Comparison of ENCODE assay signal across 8 cellular contexts in the genomic region with DNA sequence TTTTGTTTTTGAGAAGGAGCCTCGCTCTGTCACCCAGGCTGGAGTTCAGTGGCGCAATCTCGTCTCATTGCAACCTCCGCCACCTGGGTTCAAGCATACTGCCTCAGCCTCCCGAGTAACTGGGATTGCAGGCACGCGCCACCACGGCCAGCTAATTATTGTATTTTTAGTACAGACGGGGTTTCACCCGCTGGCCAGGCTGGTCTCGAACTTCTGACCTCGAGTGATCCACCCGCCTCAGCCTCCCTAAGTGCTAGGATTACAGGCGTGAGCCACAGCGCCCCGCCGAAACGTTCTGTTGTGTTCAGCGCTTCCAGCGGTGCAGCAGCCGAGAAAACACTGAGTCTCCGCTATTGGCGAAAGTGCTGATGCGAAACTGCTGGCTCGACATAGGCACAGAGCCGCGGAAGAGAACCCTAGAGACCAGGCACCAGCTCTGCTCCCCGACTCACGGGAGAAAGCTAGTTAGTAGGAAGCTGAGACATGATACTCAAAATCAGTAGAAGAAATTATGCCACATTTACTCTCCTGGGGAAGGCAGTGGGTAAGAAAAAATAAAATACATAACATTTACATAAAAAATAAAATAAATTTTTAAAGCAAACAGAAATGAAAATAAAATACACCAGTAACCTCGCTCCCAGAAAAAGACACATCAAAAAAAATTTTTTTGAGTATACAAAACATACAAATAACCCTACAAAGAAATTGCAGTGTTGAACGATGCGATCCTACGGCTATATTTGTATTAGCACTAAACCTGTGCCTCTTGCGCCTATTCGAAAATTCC. TPM values are rescaled to one million over a fixed set of nuclear protein-coding genes. Genes with fewer than 3 reads are reported as not detected.
DNase-seq lines count a peak whose midpoint lies in the region; ATAC-seq and TF ChIP-seq lines count a peak whose summit lies in the region.

No MANE protein-coding gene starts in this region.

- H3K9me3 Mint-ChIP-seq in nephron = no peaks in the 10 kb centered on the region
- H3K9me3 Mint-ChIP-seq in stimulated activated naive CD8-positive, alpha-beta T cell treated with anti-CD3 and anti-CD28 coated beads, Interleukin-15, Interleukin-2, amounts not matched to agents 100 ng/mL and 50 ng/mL, for 24 hours = no peaks in the 10 kb centered on the region

- H3K4me3 Mint-ChIP-seq in nephron = peak overlapping the region; percentile 87 to 93 (median 90)
- H3K4me3 Mint-ChIP-seq in stimulated activated naive CD8-positive, alpha-beta T cell treated with anti-CD3 and anti-CD28 coated beads, Interleukin-15, Interleukin-2, amounts not matched to agents 100 ng/mL and 50 ng/mL, for 24 hours = peak overlapping the region; percentile 87

- peaks cover 41% of the 10 kb centered on the region for H3K4me1 ChIP-seq in Karpas-422 (ENCODE audit: low read length)
- H3K4me1 ChIP-seq in Panc1 (ENCODE audit: control insufficient read depth, insufficient read depth, low read length) = peaks cover 25% of the 10 kb centered on the region

- no peaks in the 10 kb centered on the region for H3K9me2 ChIP-seq in Karpas-422 (replicated peaks; ENCODE audit: insufficient read depth, low read length)

- no TSS peak for BruUV-seq in Panc1 (replicated peaks; lab: Mats Ljungman, UMichigan)

- H3K9ac ChIP-seq in Karpas-422 (ENCODE audit: low read length) = peak overlapping the region; percentile 69

- H3K36me3 Mint-ChIP-seq in nephron (ENCODE audit: low read depth) = no peaks in the 10 kb centered on the region
- H3K36me3 Mint-ChIP-seq in stimulated activated naive CD8-positive, alpha-beta T cell treated with anti-CD3 and anti-CD28 coated beads, Interleukin-15, Interleukin-2, amounts not matched to agents 100 ng/mL and 50 ng/mL, for 24 hours (ENCODE audit: low read depth) = no peaks in the 10 kb centered on the region

- H4K20me1 ChIP-seq in Karpas-422 (ENCODE audit: insufficient read depth, low read depth, low read length) = no peaks in the 10 kb centered on the region

- DNase-seq in DMS153 treated with DMSO at 0.1 percent for 48 hours (lab: John Stamatoyannopoulos, UW; ENCODE audit: unreplicated experiment) = peak; percentile 98
- peak; percentile 95 for DNase-seq in Karpas-422
- peak; percentile 96 for DNase-seq in Panc1 (ENCODE audit: low read depth, low spot score)
- DNase-seq in activated T-cell treated with anti-CD3 and anti-CD28 coated beads, Interleukin-2, amount 50 U/mL, for 48 hours = peak; percentile 94 to 95
- peak; percentile 85 for DNase-seq in fibroblast of gingiva (ENCODE audit: low read depth)

- peak overlapping the region; percentile 76 for H3K4me2 ChIP-seq in Karpas-422 (ENCODE audit: low read depth, low read length, poor library complexity, severe bottlenecking)

- ATAC-seq in GM21717 (IDR thresholded peaks at IDR 0.05; ENCODE audit: unreplicated experiment) = peak; percentile 48
- ATAC-seq in Panc1 = peak; percentile 76

- POLR2A ChIA-PET in Panc1 (lab: Charles Lee) = interaction anchor here (0.5 to 2.3 kb wide), 3 partner anchors 11 to 93 kb away, joined by 5 to 10 read pairs (median 6); no protein-coding TSS in a partner anchor

- H3K27me3 Mint-ChIP-seq in nephron (ENCODE audit: low read depth) = peaks cover 99% of the 10 kb centered on the region
- no peaks in the 10 kb centered on the region for H3K27me3 Mint-ChIP-seq in stimulated activated naive CD8-positive, alpha-beta T cell treated with anti-CD3 and anti-CD28 coated beads, Interleukin-15, Interleukin-2, amounts not matched to agents 100 ng/mL and 50 ng/mL, for 24 hours

- no peaks in the 10 kb centered on the region for H3K27me3 ChIP-seq in Karpas-422 (ENCODE audit: low read length)
- H3K27me3 ChIP-seq in Panc1 (ENCODE audit: control insufficient read depth, insufficient read depth, low read length) = no peaks in the 10 kb centered on the region

- H3K36me3 ChIP-seq in Karpas-422 (ENCODE audit: insufficient read depth, low read length) (no peaks in the 10 kb centered on the region), Panc1 (ENCODE audit: control insufficient read depth, insufficient read depth, low read length) (no peaks in the 10 kb centered on the region)

- H3K4me1 Mint-ChIP-seq in nephron = no peaks in the 10 kb centered on the region
- H3K4me1 Mint-ChIP-seq in stimulated activated naive CD8-positive, alpha-beta T cell treated with anti-CD3 and anti-CD28 coated beads, Interleukin-15, Interleukin-2, amounts not matched to agents 100 ng/mL and 50 ng/mL, for 24 hours (ENCODE audit: low read depth) = peaks cover 37% of the 10 kb centered on the region

- H3K9me3 ChIP-seq in Karpas-422 (ENCODE audit: low read length) (no peaks in the 10 kb centered on the region), Panc1 (ENCODE audit: control insufficient read depth, insufficient read depth, low read depth, low read length) (no peaks in the 10 kb centered on the region)

- in situ Hi-C loops in Panc1 (cut with HindIII; ENCODE audit: low pct_unique_long_range_greater_than_20kb, low sequenced_read_pairs) = loop anchor here (25.0 kb wide), 1 partner anchor 96 kb away; no protein-coding TSS in a partner anchor

- intact Hi-C loops in Panc1 (cut with micrococcal nuclease; ENCODE audit: unreplicated experiment) = loop anchor here (2.0 kb wide), 1 partner anchor 96 kb away; no protein-coding TSS in a partner anchor

- H3K79me2 ChIP-seq in Karpas-422 (ENCODE audit: low read length) = no peaks in the 10 kb centered on the region

- peak overlapping the region; percentile 78 for H3K4me3 ChIP-seq in Karpas-422 (ENCODE audit: low read length)
- peak overlapping the region; percentile 54 to 74 for H3K4me3 ChIP-seq in Panc1 (ENCODE audit: low read depth in 2 of 2, low read length in 2 of 2)

- H3K27ac ChIP-seq in Karpas-422 (ENCODE audit: low read length) = peak overlapping the region; percentile 89
- H3K27ac ChIP-seq in Panc1 (ENCODE audit: low read length) = peak overlapping the region; percentile 98

- peak overlapping the region; percentile 93 to 98 (median 97) for H3K27ac Mint-ChIP-seq in nephron
- H3K27ac Mint-ChIP-seq in stimulated activated naive CD8-positive, alpha-beta T cell treated with anti-CD3 and anti-CD28 coated beads, Interleukin-15, Interleukin-2, amounts not matched to agents 100 ng/mL and 50 ng/mL, for 24 hours = peak overlapping the region; percentile 92

- peak overlapping the region; percentile 90 for H2AFZ ChIP-seq in Karpas-422 (ENCODE audit: low read length)

- CTCF ChIA-PET in Panc1 (lab: Charles Lee) = interaction anchor here (0.9 to 1.6 kb wide), 3 partner anchors 11 to 100 kb away, joined by 5 to 8 read pairs (median 7); no protein-coding TSS in a partner anchor

- TF ChIP-seq CTCF in Panc1 (IDR thresholded peaks at IDR 0.05) (peak; percentile 46), nephron (IDR thresholded peaks at IDR 0.05; ENCODE audit: unreplicated experiment in 3 of 3) (no peak)

RNA-seq across cellular contexts. Expression of a gene that starts 31.6 kb away (rescaled TPM):
- 9.0 and 15.3 TPM in 2 replicates for total RNA-seq in Karpas-422 (2014; rRNA removed; shearing (Covaris generic); ENCODE audit: low replicate concordance)
- 6.2 TPM for total RNA-seq in Panc1 (2021; ENCODE audit: unreplicated experiment)
- polyA plus RNA-seq in Panc1 (2012; ENCODE audit: insufficient read length) = 4.0 TPM

Comparison
In these comparisons a context has a peak if more than half of its experiments do, and no peak if none do; other contexts are left out.
1. Peak in every context shown above with its lines: DNase-seq, ATAC-seq, H3K4me3 ChIP-seq and H3K27ac ChIP-seq.